ENCODE assay signal across 16 cellular contexts in the genomic region with DNA sequence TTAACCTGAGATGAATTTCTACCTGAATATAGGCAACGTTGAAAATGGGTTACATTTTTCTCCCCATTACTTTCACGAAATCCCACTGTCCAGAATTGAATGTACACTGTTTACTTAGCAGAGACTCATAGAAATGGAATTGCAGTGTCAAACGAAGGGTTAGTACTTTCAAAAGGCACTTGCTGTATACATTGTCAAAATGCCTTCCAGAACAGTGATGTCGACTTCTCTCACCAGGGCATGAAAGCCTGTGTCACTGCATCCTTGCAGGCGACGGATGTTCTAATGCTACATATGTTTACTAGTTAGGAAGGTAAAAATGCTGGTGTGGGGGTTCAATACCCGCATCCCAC. TPM values are rescaled to one million over a fixed set of nuclear protein-coding genes. Genes with fewer than 3 reads are reported as not detected.
"Had no signal": no experiment of that assay in that cellular context is flagged by ENCODE, and none has a peak within 500 bp of the region (broad histone marks: within the 10 kb centered on the region; RNA-seq: fewer than 3 reads in every experiment).

No MANE protein-coding gene starts in this region.

- H3K4me1 Mint-ChIP-seq: activated naive CD8-positive, alpha-beta T cell treated with anti-CD3 and anti-CD28 coated beads, Interleukin-2, amount 50 U/mL, for 24 hours; memory B cell; stimulated activated effector memory CD8-positive, alpha-beta T cell treated with anti-CD3 and anti-CD28 coated beads, Interleukin-12 subunit alpha, Interleukin-12 subunit beta, amount 100 ng/mL, for 72 hours had no signal

- H3K27ac Mint-ChIP-seq: activated naive CD8-positive, alpha-beta T cell treated with anti-CD3 and anti-CD28 coated beads, Interleukin-2, amount 50 U/mL, for 24 hours; memory B cell; natural killer cell treated with Interleukin-12 subunit alpha and Interleukin-12 subunit beta and Interleukin-15 and Interleukin-18, amount 100 ng/mL, for 72 hours; stimulated activated effector memory CD8-positive, alpha-beta T cell treated with anti-CD3 and anti-CD28 coated beads, Interleukin-12 subunit alpha, Interleukin-12 subunit beta, amount 100 ng/mL, for 72 hours; type B pancreatic cell had no signal

- H3K27me3 Mint-ChIP-seq: type B pancreatic cell had no signal

- H3K27ac ChIP-seq: dorsolateral prefrontal cortex, SK-N-MC had no signal

- H3K9me3 Mint-ChIP-seq: activated naive CD8-positive, alpha-beta T cell treated with anti-CD3 and anti-CD28 coated beads, Interleukin-2, amount 50 U/mL, for 24 hours; memory B cell; natural killer cell treated with Interleukin-12 subunit alpha and Interleukin-12 subunit beta and Interleukin-15 and Interleukin-18, amount 100 ng/mL, for 72 hours; stimulated activated effector memory CD8-positive, alpha-beta T cell treated with anti-CD3 and anti-CD28 coated beads, Interleukin-12 subunit alpha, Interleukin-12 subunit beta, amount 100 ng/mL, for 72 hours had no signal

- ATAC-seq: activated CD4-positive, CD25-positive, alpha-beta regulatory T cell treated with anti-CD3 and anti-CD28 coated beads, Interleukin-2, amount 50 U/mL, for 24 hours; activated naive CD8-positive, alpha-beta T cell treated with anti-CD3 and anti-CD28 coated beads, Interleukin-2, amount 50 U/mL, for 24 hours; left colon; mucosa of descending colon; natural killer cell treated with Interleukin-12 subunit alpha and Interleukin-12 subunit beta and Interleukin-15 and Interleukin-18, amount 100 ng/mL, for 72 hours; stimulated activated effector memory CD8-positive, alpha-beta T cell treated with anti-CD3 and anti-CD28 coated beads, Interleukin-12 subunit alpha, Interleukin-12 subunit beta, amount 100 ng/mL, for 72 hours had no signal

- H3K9me3 ChIP-seq: mucosa of descending colon had no signal

- DNase-seq: activated CD4-positive, alpha-beta T cell treated with anti-CD3 and anti-CD28 coated beads, Interleukin-2, amount 50 U/mL, for 1 hour; activated CD8-positive, alpha-beta memory T cell treated with anti-CD3 and anti-CD28 coated beads for 24 hours; activated naive CD4-positive, alpha-beta T cell treated with Interleukin-2 at 50 U/mL for 16 hours; activated naive CD8-positive, alpha-beta T cell treated with anti-CD3 and anti-CD28 coated beads, Interleukin-2, amount 50 U/mL, for 24 hours; dorsolateral prefrontal cortex; erythroblast; left colon; mucosa of descending colon; T-helper 1 cell; T1000 had no signal

- H3K4me3 ChIP-seq: dorsolateral prefrontal cortex, mucosa of descending colon, SK-N-MC had no signal

- H3K4me3 Mint-ChIP-seq: activated naive CD8-positive, alpha-beta T cell treated with anti-CD3 and anti-CD28 coated beads, Interleukin-2, amount 50 U/mL, for 24 hours; memory B cell; natural killer cell treated with Interleukin-12 subunit alpha and Interleukin-12 subunit beta and Interleukin-15 and Interleukin-18, amount 100 ng/mL, for 72 hours; stimulated activated effector memory CD8-positive, alpha-beta T cell treated with anti-CD3 and anti-CD28 coated beads, Interleukin-12 subunit alpha, Interleukin-12 subunit beta, amount 100 ng/mL, for 72 hours; type B pancreatic cell had no signal

- H3K36me3 Mint-ChIP-seq: memory B cell; natural killer cell treated with Interleukin-12 subunit alpha and Interleukin-12 subunit beta and Interleukin-15 and Interleukin-18, amount 100 ng/mL, for 72 hours; stimulated activated effector memory CD8-positive, alpha-beta T cell treated with anti-CD3 and anti-CD28 coated beads, Interleukin-12 subunit alpha, Interleukin-12 subunit beta, amount 100 ng/mL, for 72 hours; type B pancreatic cell had no signal

RNA-seq across cellular contexts. Expression of gene TACC2, which starts 41.2 kb away (rescaled TPM):
- total RNA-seq: natural killer cell treated with Interleukin-12 subunit alpha and Interleukin-12 subunit beta and Interleukin-15 and Interleukin-18, amount 100 ng/mL, for 72 hours had no signal
